In the genomic region with DNA sequence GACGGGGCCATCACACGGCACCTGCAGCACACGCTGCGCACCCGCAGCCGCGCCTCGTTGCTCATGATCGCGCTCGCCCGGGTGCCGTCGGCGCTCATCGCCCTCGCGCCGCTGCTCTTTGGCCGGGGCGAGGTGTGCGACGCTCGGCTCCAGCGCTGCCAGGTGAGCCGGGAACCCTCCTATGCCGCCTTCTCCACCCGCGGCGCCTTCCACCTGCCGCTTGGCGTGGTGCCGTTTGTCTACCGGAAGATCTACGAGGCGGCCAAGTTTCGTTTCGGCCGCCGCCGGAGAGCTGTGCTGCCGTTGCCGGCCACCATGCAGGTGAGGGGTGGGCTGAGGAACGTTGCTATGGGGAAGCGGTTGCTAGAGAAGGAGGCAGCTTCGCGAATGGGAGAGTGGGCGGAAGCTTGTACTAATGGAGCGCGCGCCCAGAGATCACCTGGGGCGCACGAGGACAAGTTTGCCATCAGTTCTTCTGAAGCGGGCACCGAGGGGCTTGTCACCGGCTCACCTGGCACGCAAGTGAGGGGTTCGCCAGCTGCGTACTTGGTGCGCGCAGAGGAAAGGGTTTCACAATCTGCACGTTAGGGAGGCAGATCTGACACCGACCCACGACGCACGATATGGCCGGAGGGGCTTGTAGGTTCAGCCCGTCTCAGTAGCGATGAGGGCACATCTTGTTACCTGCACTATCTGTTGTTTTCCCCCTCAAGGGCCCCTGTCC, we compare ENCODE assay signal across 1 cellular context.
TF ChIP-seq lines count a peak whose summit lies in the region.

No MANE protein-coding gene starts in this region.

TF ChIP-seq in IMR-90, 13 proteins besides CTCF, POLR2A, EP300 and RAD21:
- no peak for TF ChIP-seq NFE2L2 (IDR thresholded peaks at IDR 0.05; ENCODE audit: low read depth, low read length)
- no peak for TF ChIP-seq RFX5 (IDR thresholded peaks at IDR 0.05; ENCODE audit: low read depth, low read length)
- TF ChIP-seq RCOR1 (IDR thresholded peaks at IDR 0.05; ENCODE audit: insufficient replicate concordance, low read length), result no peak
- no peak for TF ChIP-seq FOS (IDR thresholded peaks at IDR 0.05; ENCODE audit: low read depth, low read length)
- no peak for TF ChIP-seq MAZ (IDR thresholded peaks at IDR 0.05; ENCODE audit: borderline replicate concordance, low read depth, low read length)
